ENCODE assay signal across 20 cellular contexts in genomic region chr3:94596141-94596540, GRCh38.
DNase-seq lines count a peak whose midpoint lies in the region; ATAC-seq and TF ChIP-seq lines count a peak whose summit lies in the region.
"Had no signal": no experiment of that assay in that cellular context is flagged by ENCODE, and none has a peak within 500 bp of the region (broad histone marks: within the 10 kb centered on the region; RNA-seq: fewer than 3 reads in every experiment).

No MANE protein-coding gene starts in this region.

- TF ChIP-seq POLR2A in heart left ventricle (IDR thresholded peaks at IDR 0.05), result no peak

- no peaks in the 10 kb centered on the region for H3K4me1 ChIP-seq in heart left ventricle
- H3K4me1 ChIP-seq: A549, BE2C had no signal

- 74 to 87% (median 80%) methylated on average over 3 of the region's 3 CpGs for WGBS in heart left ventricle, 4 donors

- TF ChIP-seq CTCF in WERI-Rb-1 (IDR thresholded peaks at IDR 0.05; ENCODE audit: low read depth, low read length) (no peak), heart left ventricle (IDR thresholded peaks at IDR 0.05) (no peak)

- H3K27me3 ChIP-seq in WERI-Rb-1 (ENCODE audit: insufficient read depth, low read depth, severe bottlenecking) (no peaks in the 10 kb centered on the region), heart left ventricle (no peaks in the 10 kb centered on the region)
- H3K27me3 ChIP-seq: BE2C; BLaER1 treated with 17β-estradiol and CSF1 and Interleukin-3, amounts not matched to agents 10 nM and 100 nM had no signal

- H3K36me3 ChIP-seq in WERI-Rb-1 (no peaks in the 10 kb centered on the region), heart left ventricle (no peaks in the 10 kb centered on the region)
- H3K36me3 ChIP-seq: BE2C; BLaER1 treated with 17β-estradiol and CSF1 and Interleukin-3, amounts not matched to agents 10 nM and 100 nM had no signal

- intact Hi-C loops in heart left ventricle (cut with DNase I), result no loop called here

- H3K27ac ChIP-seq in WERI-Rb-1 (no peak overlapping the region), heart left ventricle (no peak overlapping the region)
- H3K27ac ChIP-seq: A549; BLaER1 treated with 17β-estradiol and CSF1 and Interleukin-3, amounts not matched to agents 10 nM and 100 nM; GM23248 had no signal

- H3K4me3 ChIP-seq in WERI-Rb-1 (ENCODE audit: low read depth, low read length) (no peak overlapping the region), heart left ventricle (no peak overlapping the region)
- H3K4me3 ChIP-seq: A549; BLaER1 treated with 17β-estradiol and CSF1 and Interleukin-3, amounts not matched to agents 10 nM and 100 nM; GM23248 had no signal

- in situ Hi-C loops in G401 (cut with HindIII; ENCODE audit: low sequenced_read_pairs), result no loop called here

- ATAC-seq in HG03025 (IDR thresholded peaks at IDR 0.05; ENCODE audit: low FRiP score, unreplicated experiment) (peak; percentile 16), heart left ventricle (no peak)
- ATAC-seq: A549 had no signal

- peak; percentile 73 for DNase-seq in G401 (ENCODE audit: low spot score)
- peak; percentile 48 for DNase-seq in WERI-Rb-1
- DNase-seq in kidney tubule cell (ENCODE audit: low spot score), result no peak
- no peak for DNase-seq in stimulated activated CD8-positive, alpha-beta memory T cell treated with anti-CD3 and anti-CD28 coated beads, Interleukin-4, amount 100 ng/mL, for 48 hours
- no peak for DNase-seq in heart left ventricle
- DNase-seq: 8988T; ACHN; BE2C; CD4-positive, alpha-beta T cell; CD8-positive, alpha-beta memory T cell; DMS 273 treated with DMSO at 0.1 percent for 48 hours; DMS79; EL; GF-D8; GM23248; H7; HCEC 1CT had no signal

- H3K9me3 ChIP-seq in WERI-Rb-1 (ENCODE audit: severe bottlenecking) (no peaks in the 10 kb centered on the region), heart left ventricle (no peaks in the 10 kb centered on the region)
- H3K9me3 ChIP-seq: A549; BE2C; BLaER1 treated with 17β-estradiol and CSF1 and Interleukin-3, amounts not matched to agents 10 nM and 100 nM had no signal

Comparison
In these comparisons a context has a peak if more than half of its experiments do, and no peak if none do; other contexts are left out.
1. DNase-seq: peak in G401 (single experiment) and WERI-Rb-1 (single experiment); none in kidney tubule cell (single experiment), stimulated activated CD8-positive, alpha-beta memory T cell treated with anti-CD3 and anti-CD28 coated beads, Interleukin-4, amount 100 ng/mL, for 48 hours (single experiment) and heart left ventricle (0 of 5).